Comparison of ENCODE assay signal across 20 cellular contexts in the genomic region with DNA sequence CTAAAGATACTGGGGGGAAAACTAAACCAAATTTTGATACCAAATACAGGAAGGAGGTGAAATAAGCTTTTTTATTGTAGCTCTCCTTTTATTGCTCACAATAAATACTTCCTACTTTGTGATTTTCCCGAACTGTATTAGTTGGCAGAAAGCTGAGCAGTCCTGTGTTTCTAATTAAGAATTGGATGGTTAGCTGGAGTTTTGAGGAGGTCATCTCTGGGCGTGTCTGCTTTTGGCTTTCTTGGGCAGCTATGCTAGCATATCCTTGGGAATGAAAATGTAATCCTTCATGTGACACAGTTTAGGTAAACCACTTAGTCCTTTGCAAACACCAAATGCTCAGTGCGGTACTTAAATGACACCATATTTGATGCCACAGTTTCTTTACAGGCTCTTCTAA.
A peak's percentile ranks its signal among the peaks of the same experiment; 100 is the strongest.
DNase-seq lines count a peak whose midpoint lies in the region; TF ChIP-seq lines count a peak whose summit lies in the region.
"Had no signal": no experiment of that assay in that cellular context is flagged by ENCODE, and none has a peak within 500 bp of the region (broad histone marks: within the 10 kb centered on the region; RNA-seq: fewer than 3 reads in every experiment).

No MANE protein-coding gene starts in this region.

- H3K18ac ChIP-seq in mesenchymal stem cell (ENCODE audit: low read depth in 1 of 2, low read length in 2 of 2): no peak overlapping the region

- H3K4ac ChIP-seq in mesenchymal stem cell (ENCODE audit: low read depth in 1 of 2, low read length in 2 of 2): no peak overlapping the region

- H3K27ac Mint-ChIP-seq in chondrocyte (ENCODE audit: unreplicated experiment): peak overlapping the region; percentile 65
- no peak overlapping the region for H3K27ac Mint-ChIP-seq in CD8-positive, alpha-beta memory T cell

- TF ChIP-seq CTCF in chondrocyte (IDR thresholded peaks at IDR 0.05) (no peak), esophagus muscularis mucosa (IDR thresholded peaks at IDR 0.05) (no peak)

- no peak overlapping the region for H3K4me2 ChIP-seq in mesenchymal stem cell (ENCODE audit: low read length, poor library complexity, severe bottlenecking)

- 88% methylated on average over 3 of the region's 3 CpGs for WGBS in mesenchymal stem cell
- WGBS in esophagus muscularis mucosa: 34% methylated on average over 3 of the region's 3 CpGs

- H3K27me3 Mint-ChIP-seq in chondrocyte (ENCODE audit: low read depth): no peaks in the 10 kb centered on the region
- H3K27me3 Mint-ChIP-seq in CD8-positive, alpha-beta memory T cell: no peaks in the 10 kb centered on the region
- H3K27me3 Mint-ChIP-seq: activated naive CD4-positive, alpha-beta T cell treated with anti-CD3 and anti-CD28 coated beads, Interleukin-2, amount 50 U/mL, for 24 hours; brain had no signal

- H2AK5ac ChIP-seq in mesenchymal stem cell (ENCODE audit: low read length, severe bottlenecking): peak overlapping the region; percentile 56

- H3K27ac ChIP-seq in mesenchymal stem cell (ENCODE audit: low read length, poor library complexity, severe bottlenecking) (no peak overlapping the region), esophagus muscularis mucosa (replicated peaks in 1 of 4) (no peak overlapping the region)
- no peak overlapping the region for H3K27ac ChIP-seq in CD8-positive, alpha-beta memory T cell (ENCODE audit: low read depth, low read length)
- H3K27ac ChIP-seq: epithelial cell of prostate, neutrophil had no signal

- no peak overlapping the region for H4K91ac ChIP-seq in mesenchymal stem cell (ENCODE audit: low read length)

- no peak for TF ChIP-seq EP300 in esophagus muscularis mucosa (IDR thresholded peaks at IDR 0.05)

- peak overlapping the region; percentile 51 for H2BK5ac ChIP-seq in mesenchymal stem cell (ENCODE audit: low read depth, low read length, poor library complexity, severe bottlenecking)

- H2AFZ ChIP-seq in mesenchymal stem cell (ENCODE audit: low read depth, low read length): no peak overlapping the region

- H2BK120ac ChIP-seq in mesenchymal stem cell (ENCODE audit: low read depth, low read length): no peak overlapping the region

- no peak overlapping the region for H3K4me3 Mint-ChIP-seq in chondrocyte (ENCODE audit: unreplicated experiment)
- H3K4me3 Mint-ChIP-seq in CD8-positive, alpha-beta memory T cell: no peak overlapping the region
- H3K4me3 Mint-ChIP-seq: activated naive CD4-positive, alpha-beta T cell treated with anti-CD3 and anti-CD28 coated beads, Interleukin-2, amount 50 U/mL, for 24 hours; brain had no signal

- POLR2A ChIA-PET in CD8-positive, alpha-beta memory T cell (lab: Charles Lee): no interaction called here

- H3K9me3 Mint-ChIP-seq in chondrocyte (ENCODE audit: low read depth): no peaks in the 10 kb centered on the region
- H3K9me3 Mint-ChIP-seq in CD8-positive, alpha-beta memory T cell: no peaks in the 10 kb centered on the region
- H3K9me3 Mint-ChIP-seq: activated naive CD4-positive, alpha-beta T cell treated with anti-CD3 and anti-CD28 coated beads, Interleukin-2, amount 50 U/mL, for 24 hours; brain had no signal

- H3K9ac ChIP-seq in mesenchymal stem cell (ENCODE audit: low read length): peak overlapping the region; percentile 82

- H4K8ac ChIP-seq in mesenchymal stem cell (ENCODE audit: low read length): no peak overlapping the region

- no peak overlapping the region for H2BK15ac ChIP-seq in mesenchymal stem cell (ENCODE audit: low read depth, poor library complexity, severe bottlenecking)

- H3K4me3 ChIP-seq in mesenchymal stem cell (ENCODE audit: insufficient read depth in 1 of 2, low read depth in 1 of 2, low read length in 2 of 2): peak overlapping the region in 1 of 2 experiments; percentile 34
- H3K4me3 ChIP-seq in esophagus muscularis mucosa: no peak overlapping the region
- H3K4me3 ChIP-seq in CD8-positive, alpha-beta memory T cell (ENCODE audit: low read length): no peak overlapping the region
- H3K4me3 ChIP-seq: K562, mucosa of descending colon had no signal

- peaks cover 20% of the 10 kb centered on the region for H3K36me3 Mint-ChIP-seq in chondrocyte (ENCODE audit: low read depth)
- peaks cover 0 to 14% (median 0%) of the 10 kb centered on the region in 3 donors for H3K36me3 Mint-ChIP-seq in CD8-positive, alpha-beta memory T cell

- no peak for TF ChIP-seq POLR2A in esophagus muscularis mucosa (IDR thresholded peaks at IDR 0.05; ENCODE audit: low read depth)

- DNase-seq in A172 (ENCODE audit: low spot score) (peak; percentile 3), EH (ENCODE audit: low read depth) (peak; percentile 92), chondrocyte (ENCODE audit: low spot score) (no peak), mesenchymal stem cell (no peak), esophagus muscularis mucosa (ENCODE audit: extremely low spot score) (no peak), hepatic stellate cell (ENCODE audit: low spot score) (no peak), NCI-H1417 treated with DMSO at 0.1 percent for 48 hours (lab: John Stamatoyannopoulos, UW) (no peak)
- no peak for DNase-seq in CD8-positive, alpha-beta memory T cell
- DNase-seq: activated CD4-positive, alpha-beta T cell treated with anti-CD3 and anti-CD28 coated beads for 1 hour; activated T-cell treated with anti-CD3 and anti-CD28 coated beads, Interleukin-2, amount 50 U/mL, for 48 hours; dermis blood vessel endothelial cell; glutamatergic neuron; mucosa of descending colon; NCI-H2171 treated with DMSO at 0.1 percent for 48 hours; NCI-H69 had no signal

- no peak overlapping the region for H2BK12ac ChIP-seq in mesenchymal stem cell (ENCODE audit: low read length in 2 of 2)

- peaks cover 23% of the 10 kb centered on the region for H3K79me1 ChIP-seq in mesenchymal stem cell (replicated peaks; ENCODE audit: low read length, poor library complexity, severe bottlenecking)

- CTCF ChIA-PET in CD8-positive, alpha-beta memory T cell (lab: Charles Lee): interaction anchor here (0.9 kb wide), 1 partner anchor 392 kb away, joined by 3 read pairs; no protein-coding TSS in a partner anchor

- H3K4me1 Mint-ChIP-seq in chondrocyte (ENCODE audit: low read depth): peaks cover 51% of the 10 kb centered on the region
- H3K4me1 Mint-ChIP-seq in CD8-positive, alpha-beta memory T cell: no peaks in the 10 kb centered on the region
- H3K4me1 Mint-ChIP-seq: activated naive CD4-positive, alpha-beta T cell treated with anti-CD3 and anti-CD28 coated beads, Interleukin-2, amount 50 U/mL, for 24 hours had no signal

- H3K23ac ChIP-seq in mesenchymal stem cell (ENCODE audit: low read length in 2 of 2): no peak overlapping the region

- intact Hi-C loops in esophagus muscularis mucosa (cut with DNase I): no loop called here

- H3K36me3 ChIP-seq in mesenchymal stem cell (ENCODE audit: control insufficient read depth in 1 of 2, insufficient read depth in 2 of 2, low read depth in 1 of 2, low read length in 2 of 2): peaks cover 6 to 19% of the 10 kb centered on the region in 2 experiments
- H3K36me3 ChIP-seq in esophagus muscularis mucosa: peaks cover 0 to 12% (median 2%) of the 10 kb centered on the region in 4 donors
- no peaks in the 10 kb centered on the region for H3K36me3 ChIP-seq in CD8-positive, alpha-beta memory T cell (ENCODE audit: insufficient read depth, low read length)
- H3K36me3 ChIP-seq: neutrophil had no signal

- H3K14ac ChIP-seq in mesenchymal stem cell (ENCODE audit: low read length in 2 of 2): no peak overlapping the region

- H3K4me1 ChIP-seq in mesenchymal stem cell (ENCODE audit: control insufficient read depth, insufficient read depth, low read depth, low read length) (peaks cover 4% of the 10 kb centered on the region), esophagus muscularis mucosa (peaks cover 4 to 15% (median 13%) of the 10 kb centered on the region in 4 donors)
- no peaks in the 10 kb centered on the region for H3K4me1 ChIP-seq in CD8-positive, alpha-beta memory T cell (ENCODE audit: insufficient read depth, low read length)

- no peaks in the 10 kb centered on the region for H3K9me3 ChIP-seq in mesenchymal stem cell (ENCODE audit: control insufficient read depth, low read length)
- H3K9me3 ChIP-seq in esophagus muscularis mucosa: no peaks in the 10 kb centered on the region
- no peaks in the 10 kb centered on the region for H3K9me3 ChIP-seq in CD8-positive, alpha-beta memory T cell (ENCODE audit: low read length)
- H3K9me3 ChIP-seq: mucosa of descending colon, neutrophil had no signal

- H3K27me3 ChIP-seq in mesenchymal stem cell (ENCODE audit: control insufficient read depth in 1 of 2, insufficient read depth in 1 of 2, low read length in 2 of 2) (no peaks in the 10 kb centered on the region), esophagus muscularis mucosa (no peaks in the 10 kb centered on the region)
- H3K27me3 ChIP-seq in CD8-positive, alpha-beta memory T cell (ENCODE audit: insufficient read depth, low read length, poor library complexity, severe bottlenecking): no peaks in the 10 kb centered on the region
- H3K27me3 ChIP-seq: neutrophil had no signal

Comparison
In these comparisons a context has a peak if more than half of its experiments do, and no peak if none do; other contexts are left out.
1. DNase-seq: peak in A172 (single experiment) and EH (single experiment); none in chondrocyte (single experiment), mesenchymal stem cell (single experiment), esophagus muscularis mucosa (single experiment), hepatic stellate cell (single experiment), NCI-H1417 treated with DMSO at 0.1 percent for 48 hours (single experiment) and CD8-positive, alpha-beta memory T cell (0 of 5).